In genomic region chr11:1486054-1486825, GRCh38 we compare ENCODE assay signal across 8 cellular contexts. TPM values are rescaled to one million over a fixed set of nuclear protein-coding genes. Genes with fewer than 3 reads are reported as not detected.
DNase-seq lines count a peak whose midpoint lies in the region; ATAC-seq, FAIRE-seq and TF ChIP-seq lines count a peak whose summit lies in the region.

Gene MOB2, minus strand, starts transcription at chr11:1486779. Its CDS starts 223 bp downstream, at chr11:1486556.

- H3K4me3 ChIP-seq in endothelial cell of umbilical vein (replicated peaks in 1 of 3; ENCODE audit: insufficient read depth in 1 of 3, low read depth in 1 of 3, low read length in 3 of 3) = no peak within 1 kb of the TSS

- TF ChIP-seq CTCF in endothelial cell of umbilical vein (IDR thresholded peaks at IDR 0.05; ENCODE audit: extremely low read depth in 1 of 2, insufficient read depth in 1 of 2, low read depth in 1 of 2, low read length in 2 of 2) = no peak

- H3K4me1 ChIP-seq in endothelial cell of umbilical vein (ENCODE audit: control insufficient read depth, extremely low read depth, insufficient read depth, low read length) = no peaks in the 10 kb centered on the region

- H3K27ac ChIP-seq in endothelial cell of umbilical vein (ENCODE audit: insufficient read depth, low read depth, low read length) = no peak within 1 kb of the TSS

- H3K4me2 ChIP-seq in endothelial cell of umbilical vein (ENCODE audit: insufficient read depth, low read length) = no peak within 1 kb of the TSS

- no peaks in the 10 kb centered on the region for H4K20me1 ChIP-seq in endothelial cell of umbilical vein (replicated peaks; ENCODE audit: control insufficient read depth, extremely low read depth, insufficient read depth, low read length)

- H3K9me1 ChIP-seq in endothelial cell of umbilical vein (replicated peaks; ENCODE audit: control insufficient read depth, extremely low read depth, insufficient read depth, low read length) = no peaks in the 10 kb centered on the region

- no peak for ATAC-seq in HG03139 (IDR thresholded peaks at IDR 0.05; ENCODE audit: unreplicated experiment)

- no TSS peak for BruUV-seq in endothelial cell of umbilical vein (replicated peaks; lab: Mats Ljungman, UMichigan)

- peaks cover 0 to 1% of the 10 kb centered on the region in 2 experiments for H3K36me3 ChIP-seq in endothelial cell of umbilical vein (ENCODE audit: control insufficient read depth in 2 of 2, extremely low read depth in 1 of 2, insufficient read depth in 2 of 2, low read length in 2 of 2)

- TF ChIP-seq POLR2A in endothelial cell of umbilical vein (IDR thresholded peaks at IDR 0.05; ENCODE audit: low read depth, low read length) = no peak

- H3K27me3 ChIP-seq in endothelial cell of umbilical vein (ENCODE audit: control insufficient read depth in 2 of 2, insufficient read depth in 2 of 2, low read length in 2 of 2) = no peaks in the 10 kb centered on the region

- no peak within 1 kb of the TSS for H2AFZ ChIP-seq in endothelial cell of umbilical vein (ENCODE audit: low read depth, low read length)

- CTCF ChIA-PET in endothelial cell of umbilical vein (lab: Charles Lee) = no interaction called here

- H3K9me3 ChIP-seq in endothelial cell of umbilical vein (replicated peaks; ENCODE audit: control insufficient read depth, insufficient read depth, low read length) = no peaks in the 10 kb centered on the region

- no peak within 1 kb of the TSS for H3K9ac ChIP-seq in endothelial cell of umbilical vein (replicated peaks; ENCODE audit: extremely low read depth, insufficient read depth, low read length)

- H3K79me2 ChIP-seq in endothelial cell of umbilical vein (ENCODE audit: control insufficient read depth, insufficient read depth, low read length) = peaks cover 6% of the 10 kb centered on the region

- POLR2A ChIA-PET in endothelial cell of umbilical vein (lab: Charles Lee) = no interaction called here

- FAIRE-seq in endothelial cell of umbilical vein (lab: Jason Lieb, UNC) = no peak

- peak; percentile 46 for DNase-seq in Ammon's horn (ENCODE audit: low spot score)
- no peak for DNase-seq in M059J (ENCODE audit: low read depth)
- DNase-seq in endothelial cell of umbilical vein (ENCODE audit: low read depth, low spot score) = peak; percentile 43
- no peak for DNase-seq in myocyte (ENCODE audit: low read depth)
- DNase-seq in stimulated activated CD4-positive, alpha-beta T cell treated with anti-CD3 and anti-CD28 coated beads, Interleukin-4, amount 100 ng/mL, for 1 hour = no peak
- DNase-seq in activated CD4-positive, alpha-beta T cell treated with anti-CD3 and anti-CD28 coated beads for 4 hours = no peak
- DNase-seq in OCI-M1 (lab: John Stamatoyannopoulos, UW) = no peak

- dilution Hi-C loops in endothelial cell of umbilical vein (cut with MboI; ENCODE audit: extremely low pct_ligation_motif_present, low sequenced_read_pairs) = no loop called here

- intact Hi-C loops in endothelial cell of umbilical vein (cut with micrococcal nuclease) = no loop called here

TF ChIP-seq in endothelial cell of umbilical vein, 7 proteins besides CTCF, POLR2A, EP300 and RAD21:
- TF ChIP-seq EZH2 (IDR thresholded peaks at IDR 0.05; ENCODE audit: borderline replicate concordance, low read depth, low read length, severe bottlenecking) (no peak), GATA2 (IDR thresholded peaks at IDR 0.05; ENCODE audit: insufficient read depth, insufficient read length, low read depth, low read length) (no peak), MYC (IDR thresholded peaks at IDR 0.05; ENCODE audit: low read depth, low read length) (no peak), POLR2AphosphoS5 (IDR thresholded peaks at IDR 0.05; ENCODE audit: insufficient read depth, low read depth, low read length) (no peak), FOS (IDR thresholded peaks at IDR 0.05; ENCODE audit: borderline replicate concordance, insufficient read depth, low read length) (no peak), JUN (IDR thresholded peaks at IDR 0.05; ENCODE audit: borderline replicate concordance, insufficient read depth, insufficient read length, low read depth) (no peak), MAX (IDR thresholded peaks at IDR 0.05; ENCODE audit: insufficient read depth, insufficient read length) (no peak)

RNA-seq across cellular contexts. Expression of gene MOB2, which starts in this region (rescaled TPM):
- 9.5 and 21.3 TPM in 2 replicates for total RNA-seq in M059J (2014; rRNA removed; shearing (Covaris generic))
- 38.2 and 39.0 TPM in 2 replicates for total RNA-seq in endothelial cell of umbilical vein
- 50.6 and 54.9 TPM in 2 replicates for polyA plus RNA-seq in endothelial cell of umbilical vein
- polyA plus RNA-seq in endothelial cell of umbilical vein (2011; cell fraction: cytosol; rRNA removed) = 42.4 and 57.3 TPM in 2 replicates
- 64.3 and 74.2 TPM in 2 replicates for polyA plus RNA-seq in endothelial cell of umbilical vein (2011; cell fraction: nucleus; rRNA removed)
- 40.8 and 46.2 TPM in 2 replicates for polyA plus RNA-seq in endothelial cell of umbilical vein (2012)
- 39.7 and 40.3 TPM in 2 replicates for polyA minus RNA-seq in endothelial cell of umbilical vein
- polyA minus RNA-seq in endothelial cell of umbilical vein (2011; cell fraction: cytosol; rRNA and poly(A)+ RNA removed) = 14.3 TPM
- polyA minus RNA-seq in endothelial cell of umbilical vein (2011; cell fraction: nucleus; rRNA and poly(A)+ RNA removed) = 13.1 and 24.0 TPM in 2 replicates
- total RNA-seq in myocyte = 15.0 and 16.7 TPM in 2 replicates
- polyA plus RNA-seq in myocyte (2012) = 36.5 TPM

Comparison
In these comparisons a context has a peak if more than half of its experiments do, and no peak if none do; other contexts are left out.
1. DNase-seq: peak in Ammon's horn (single experiment) and endothelial cell of umbilical vein (single experiment); none in M059J (single experiment), myocyte (single experiment), stimulated activated CD4-positive, alpha-beta T cell treated with anti-CD3 and anti-CD28 coated beads, Interleukin-4, amount 100 ng/mL, for 1 hour (single experiment), activated CD4-positive, alpha-beta T cell treated with anti-CD3 and anti-CD28 coated beads for 4 hours (0 of 2) and OCI-M1 (single experiment).